23 cellular contexts compared by ENCODE assay signal in the genomic region with DNA sequence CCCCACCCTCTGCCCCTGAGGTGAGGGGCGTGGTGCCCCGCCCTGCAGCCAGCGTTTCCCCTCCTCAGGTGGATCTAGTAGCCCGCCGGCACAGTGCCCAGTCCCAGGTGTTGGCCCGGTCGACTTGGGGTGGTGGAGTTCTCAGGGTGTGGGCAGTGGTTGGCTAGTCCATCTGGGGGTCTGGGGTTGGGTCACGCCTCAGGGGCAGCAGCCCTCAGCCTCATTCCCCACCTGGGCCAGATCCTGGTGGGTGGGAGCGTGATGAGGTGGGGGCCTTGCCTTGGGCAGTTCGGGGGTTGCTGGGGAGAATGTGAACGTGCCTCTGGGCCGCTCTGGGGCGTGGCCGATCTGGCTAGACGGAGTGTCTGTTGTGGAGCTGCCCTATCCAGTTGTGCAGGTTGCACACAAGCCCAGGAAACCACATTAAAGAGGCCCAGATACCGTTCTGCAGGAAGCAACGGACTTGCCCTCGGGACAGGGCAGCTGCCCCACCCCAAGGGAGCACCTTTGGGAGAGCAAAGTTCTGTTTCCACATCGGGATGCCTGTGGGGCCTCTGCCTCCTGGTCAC. TPM values are rescaled to one million over a fixed set of nuclear protein-coding genes. Genes with fewer than 3 reads are reported as not detected.
DNase-seq lines count a peak whose midpoint lies in the region; ATAC-seq, FAIRE-seq and TF ChIP-seq lines count a peak whose summit lies in the region.
"Had no signal": no experiment of that assay in that cellular context is flagged by ENCODE, and none has a peak within 500 bp of the region (broad histone marks: within the 10 kb centered on the region; RNA-seq: fewer than 3 reads in every experiment).

No MANE protein-coding gene starts in this region.

- no peak overlapping the region for H3K4me3 Mint-ChIP-seq in CD8-positive, alpha-beta T cell
- H3K4me3 Mint-ChIP-seq: activated T-cell treated with anti-CD3 and anti-CD28 coated beads, Interleukin-2, amount 50 U/mL, for 24 hours; nephron progenitor cell; T-helper 1 cell treated with Interleukin-12 subunit alpha and Interleukin-12 subunit beta and Interleukin-4 antibody, amounts not matched to agents 30 μg/mL and 1 μg/mL, for 36 hours had no signal

- peaks cover 15% of the 10 kb centered on the region for H3K4me1 ChIP-seq in CD8-positive, alpha-beta T cell (ENCODE audit: insufficient read depth, low read length)
- H3K4me1 ChIP-seq in left lung (peaks cover 7 to 38% of the 10 kb centered on the region in 2 donors), A673 (ENCODE audit: insufficient read depth, low read length, poor library complexity, severe bottlenecking) (peaks cover 29% of the 10 kb centered on the region)

- H3K27me3 Mint-ChIP-seq in CD8-positive, alpha-beta T cell (ENCODE audit: low read depth), result no peaks in the 10 kb centered on the region
- H3K27me3 Mint-ChIP-seq: activated T-cell treated with anti-CD3 and anti-CD28 coated beads, Interleukin-2, amount 50 U/mL, for 24 hours; progenitor cell of endocrine pancreas had no signal

- no peak overlapping the region for H3K27ac ChIP-seq in CD8-positive, alpha-beta T cell (ENCODE audit: low read depth, low read length)
- H3K27ac ChIP-seq in left lung, result no peak overlapping the region
- no peak overlapping the region for H3K27ac ChIP-seq in A673 (ENCODE audit: low read depth, low read length, poor library complexity, severe bottlenecking)
- H3K27ac ChIP-seq: tibial artery had no signal

- no peak for TF ChIP-seq CTCF in CD8-positive, alpha-beta T cell (IDR thresholded peaks at IDR 0.05)
- TF ChIP-seq CTCF in LNCaP clone FGC (IDR thresholded peaks at IDR 0.05; ENCODE audit: control insufficient read depth, extremely low read depth, insufficient read depth) (no peak), bronchial epithelial cell (IDR thresholded peaks at IDR 0.05; ENCODE audit: insufficient read depth, low read length, severe bottlenecking) (no peak), left lung (IDR thresholded peaks at IDR 0.05) (no peak), A673 (conservative IDR thresholded peaks at IDR 0.05; ENCODE audit: low read depth, low read length) (no peak)

- H3K27me3 ChIP-seq in CD8-positive, alpha-beta T cell (ENCODE audit: insufficient read depth, low read length), result no peaks in the 10 kb centered on the region
- H3K27me3 ChIP-seq in bronchial epithelial cell (ENCODE audit: control insufficient read depth, insufficient read depth, low read length) (no peaks in the 10 kb centered on the region), left lung (no peaks in the 10 kb centered on the region), A673 (replicated peaks; ENCODE audit: insufficient read depth, low read depth, low read length, poor library complexity) (no peaks in the 10 kb centered on the region)
- H3K27me3 ChIP-seq: tibial artery had no signal

- H3K9me3 ChIP-seq in CD8-positive, alpha-beta T cell (ENCODE audit: low read length), result no peaks in the 10 kb centered on the region
- H3K9me3 ChIP-seq in left lung, result no peaks in the 10 kb centered on the region
- no peaks in the 10 kb centered on the region for H3K9me3 ChIP-seq in A673 (ENCODE audit: low read depth, low read length, poor library complexity, severe bottlenecking)
- H3K9me3 ChIP-seq: tibial artery had no signal

- no peaks in the 10 kb centered on the region for H3K9me3 Mint-ChIP-seq in CD8-positive, alpha-beta T cell
- H3K9me3 Mint-ChIP-seq: activated T-cell treated with anti-CD3 and anti-CD28 coated beads, Interleukin-2, amount 50 U/mL, for 24 hours; nephron progenitor cell; T-helper 1 cell treated with Interleukin-12 subunit alpha and Interleukin-12 subunit beta and Interleukin-4 antibody, amounts not matched to agents 30 μg/mL and 1 μg/mL, for 36 hours had no signal

- H3K4me1 Mint-ChIP-seq in CD8-positive, alpha-beta T cell (ENCODE audit: low read depth), result peaks cover 18% of the 10 kb centered on the region

- H3K4me3 ChIP-seq in CD8-positive, alpha-beta T cell (ENCODE audit: low read depth, low read length), result no peak overlapping the region
- H3K4me3 ChIP-seq in LNCaP clone FGC (ENCODE audit: low read depth, low read length) (peak overlapping the region; percentile 23; the same call in 1 of the 2 replicates), bronchial epithelial cell (ENCODE audit: low read depth, low read length) (no peak overlapping the region), left lung (no peak overlapping the region), A673 (ENCODE audit: low read depth, low read length, poor library complexity, severe bottlenecking) (no peak overlapping the region)
- H3K4me3 ChIP-seq: tibial artery had no signal

- CTCF ChIA-PET in CD8-positive, alpha-beta T cell (lab: Charles Lee), result no interaction called here
- CTCF ChIA-PET in A673 (lab: Charles Lee), result no interaction called here

- ATAC-seq in CD8-positive, alpha-beta T cell, result no peak
- ATAC-seq in left lung (peak; percentile 42), GM21723 (IDR thresholded peaks at IDR 0.05; ENCODE audit: unreplicated experiment) (no peak), GM19397 (IDR thresholded peaks at IDR 0.05; ENCODE audit: unreplicated experiment) (no peak)
- ATAC-seq: left lobe of liver had no signal

- H3K27ac Mint-ChIP-seq in CD8-positive, alpha-beta T cell, result peak overlapping the region; percentile 37
- H3K27ac Mint-ChIP-seq: activated T-cell treated with anti-CD3 and anti-CD28 coated beads, Interleukin-2, amount 50 U/mL, for 24 hours; T-helper 1 cell treated with Interleukin-12 subunit alpha and Interleukin-12 subunit beta and Interleukin-4 antibody, amounts not matched to agents 30 μg/mL and 1 μg/mL, for 36 hours had no signal

- FAIRE-seq in bronchial epithelial cell (lab: Jason Lieb, UNC), result no peak
- FAIRE-seq in HTR-8/SVneo (lab: Jason Lieb, UNC), result no peak

- BruUV-seq in A673 (replicated peaks; lab: Mats Ljungman, UMichigan), result no TSS peak

- H3K36me3 ChIP-seq in CD8-positive, alpha-beta T cell (ENCODE audit: insufficient read depth, low read length), result peaks cover 6% of the 10 kb centered on the region
- H3K36me3 ChIP-seq in bronchial epithelial cell (ENCODE audit: control insufficient read depth, insufficient read depth, low read length), result peaks cover 16% of the 10 kb centered on the region
- H3K36me3 ChIP-seq in left lung, result peaks cover 0 to 55% of the 10 kb centered on the region in 2 donors
- H3K36me3 ChIP-seq in A673 (ENCODE audit: insufficient read depth, low read length, poor library complexity, severe bottlenecking), result no peaks in the 10 kb centered on the region

- H3K36me3 Mint-ChIP-seq in CD8-positive, alpha-beta T cell, result peaks cover 29% of the 10 kb centered on the region

- POLR2A ChIA-PET in CD8-positive, alpha-beta T cell (lab: Charles Lee), result no interaction called here
- POLR2A ChIA-PET in A673 (lab: Charles Lee; ENCODE audit: low non-redundant PET), result no interaction called here

- no peak for DNase-seq in CD8-positive, alpha-beta T cell
- DNase-seq in LNCaP clone FGC (ENCODE audit: low read depth) (peak; percentile 59), bronchial epithelial cell (ENCODE audit: low read depth) (peak; percentile 57), left lung (no peak), A673 (ENCODE audit: low spot score) (no peak), HTR-8/SVneo (ENCODE audit: insufficient read length, low spot score) (no peak)
- DNase-seq: activated CD4-positive, CD25-positive, alpha-beta regulatory T cell; activated naive CD4-positive, alpha-beta T cell; activated T-cell treated with anti-CD3 and anti-CD28 coated beads, Interleukin-2, amount 50 U/mL, for 24 hours; central memory CD4-positive, alpha-beta T cell; IMR-90; midbrain; NCI-H1694; nephron progenitor cell; SHP77 treated with DMSO at 0.1 percent for 48 hours; stimulated activated CD4-positive, alpha-beta T cell treated with anti-CD3 and anti-CD28 coated beads, Interleukin-2, amount 100 ng/mL, for 24 hours; stimulated activated naive CD4-positive, alpha-beta T cell; tibial artery had no signal

- intact Hi-C loops in CD8-positive, alpha-beta T cell (cut with DNase I, micrococcal nuclease), result no loop called here
- intact Hi-C loops in left lung (cut with DNase I), result no loop called here
- intact Hi-C loops in A673 (cut with micrococcal nuclease; ENCODE audit: unreplicated experiment), result no loop called here

RNA-seq across cellular contexts. Expression of a gene that starts 32.0 kb away (rescaled TPM):
- total RNA-seq in CD8-positive, alpha-beta T cell, result 10 to 100 TPM; 67.8 to 72.1 TPM
- total RNA-seq in bronchial epithelial cell (12.9 and 25.5 TPM in 2 replicates), left lung (10 to 100 TPM; 84.8 to 93.0 TPM), A673 (2021) (64.2 and 72.4 TPM in 2 replicates)

RNA-seq across cellular contexts. Expression of a gene that starts 43.6 kb away (rescaled TPM):
- 1 to 10 TPM in 1 of 2 experiments, under 1 TPM in 1; 0.58 to 1.0 TPM for total RNA-seq in CD8-positive, alpha-beta T cell
- total RNA-seq in bronchial epithelial cell (0.26 and 2.0 TPM in 2 replicates), left lung (1 to 10 TPM; 4.2 to 8.5 TPM), A673 (2021) (70.5 and 71.9 TPM in 2 replicates)

Comparison
In these comparisons a context has a peak if more than half of its experiments do, and no peak if none do; other contexts are left out.
1. DNase-seq: peak in LNCaP clone FGC (single experiment) and bronchial epithelial cell (single experiment); none in CD8-positive, alpha-beta T cell (0 of 7), left lung (0 of 2), A673 (single experiment) and HTR-8/SVneo (single experiment).